In the genomic region with DNA sequence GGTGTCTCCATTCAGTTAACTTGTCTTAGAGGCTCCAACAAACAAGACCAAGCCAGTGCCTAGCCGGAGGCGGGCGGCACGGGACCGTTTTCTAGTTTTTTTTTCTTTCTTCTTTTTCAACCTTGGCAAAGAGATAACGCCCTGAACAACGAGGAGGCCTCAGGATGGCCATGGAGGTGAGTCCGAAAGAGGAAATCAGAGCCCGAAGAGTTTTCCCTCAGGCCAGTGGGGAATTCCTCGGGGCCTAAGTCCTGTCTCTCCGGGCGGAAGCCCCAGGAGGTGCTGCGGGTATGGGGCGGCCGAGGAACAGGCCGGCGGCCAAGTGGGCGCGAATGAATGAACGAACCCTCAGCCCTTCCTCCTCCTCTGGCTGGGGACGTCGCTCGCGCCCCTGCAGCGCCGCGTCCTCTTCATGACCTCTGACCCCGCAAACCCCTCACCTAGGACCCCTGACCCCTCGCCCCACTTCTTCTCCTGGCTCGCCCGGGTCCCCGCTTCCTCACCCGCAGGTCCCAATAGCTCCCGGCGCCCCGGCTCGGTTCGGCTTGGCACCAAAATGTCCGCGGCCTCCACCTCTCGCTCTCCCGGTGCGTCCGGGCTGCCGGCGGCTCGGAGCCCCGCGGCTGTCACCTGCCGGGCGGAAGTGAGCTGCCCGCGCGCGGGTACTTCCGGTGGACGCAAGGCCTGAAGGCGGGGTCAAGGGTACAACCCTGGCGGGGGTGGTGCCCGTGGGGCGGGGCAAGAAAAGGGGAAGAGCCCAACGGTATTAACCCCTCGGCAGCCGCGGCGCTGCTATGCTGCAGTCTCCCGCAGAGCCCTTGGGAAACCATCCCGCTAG, we compare ENCODE assay signal across 8 cellular contexts. TPM values are rescaled to one million over a fixed set of nuclear protein-coding genes. Genes with fewer than 3 reads are reported as not detected.
DNase-seq lines count a peak whose midpoint lies in the region; ATAC-seq and TF ChIP-seq lines count a peak whose summit lies in the region.

Gene AP1B1, minus strand, starts transcription at position 650 of the 838 bp plus-strand sequence. CDS start 21,327 bp downstream, outside the sequence.

- H3K4me1 ChIP-seq in SK-N-SH (ENCODE audit: control insufficient read depth in 1 of 2, insufficient read depth in 2 of 2, low read depth in 1 of 2, low read length in 1 of 2) = peaks cover 0 to 2% of the 10 kb centered on the region in 2 experiments; a peak in 2 of 4 replicates

- no peaks in the 10 kb centered on the region for H3K27me3 ChIP-seq in SK-N-SH (ENCODE audit: insufficient read depth)

- H3K4me2 ChIP-seq in SK-N-SH = peak within 1 kb of the TSS; percentile 97

- POLR2A ChIA-PET in SK-N-SH (lab: Yijun Ruan, JAX) = no interaction called here

- no peak for TF ChIP-seq RAD21 in SK-N-SH (IDR thresholded peaks at IDR 0.05; ENCODE audit: low read length)

- no peak for TF ChIP-seq EP300 in SK-N-SH (IDR thresholded peaks at IDR 0.05; ENCODE audit: borderline replicate concordance in 1 of 2, low read depth in 1 of 2, low read length in 1 of 2)

- TF ChIP-seq CTCF in SK-N-SH (IDR thresholded peaks at IDR 0.05) = no peak

- H3K27ac ChIP-seq in SK-N-SH (ENCODE audit: low read depth in 2 of 2, low read length in 1 of 2) = peak within 1 kb of the TSS; percentile 35 to 49; a peak in 3 of 4 replicates

- peak within 1 kb of the TSS; percentile 63 for H3K9ac ChIP-seq in SK-N-SH

- H3K4me3 ChIP-seq in SK-N-SH (ENCODE audit: low read depth in 2 of 2, low read length in 1 of 2) = peak within 1 kb of the TSS; percentile 70 to 83

- H3F3A ChIP-seq in SK-N-SH (replicated peaks; ENCODE audit: insufficient read depth) = no peaks in the 10 kb centered on the region

- WGBS in SK-N-SH (ENCODE audit: low lambda C conversion rate) = under 1% methylated on average over 48 of the region's 68 CpGs

- H2AFZ ChIP-seq in SK-N-SH (ENCODE audit: low read depth) = peak within 1 kb of the TSS; percentile 97

- H3K9me2 ChIP-seq in SK-N-SH = no peaks in the 10 kb centered on the region

- peaks cover 51% of the 10 kb centered on the region for H3K79me2 ChIP-seq in SK-N-SH (ENCODE audit: insufficient read depth)

- H3K36me3 ChIP-seq in SK-N-SH (replicated peaks in 1 of 2; ENCODE audit: control insufficient read depth in 1 of 2, insufficient read depth in 2 of 2, low read length in 1 of 2) = peaks cover 0 to 9% of the 10 kb centered on the region in 2 experiments

- peak; percentile 82 for ATAC-seq in HG02571 (IDR thresholded peaks at IDR 0.05; ENCODE audit: unreplicated experiment)

- DNase-seq in GM04503 (ENCODE audit: low read depth) (peak; percentile 39), NCI-H1092 (lab: John Stamatoyannopoulos, UW) (peak; percentile 95), SK-N-SH (peak; percentile 98), germinal center (ENCODE audit: low spot score) (peak; percentile 95), nucleus accumbens (lab: John Stamatoyannopoulos, UW) (peak in 55 of 56 donors; percentile 32 to 94 (median 81)), superior temporal gyrus (ENCODE audit: extremely low spot score) (peak; percentile 81)
- DNase-seq in activated naive CD4-positive, alpha-beta T cell treated with anti-CD3 and anti-CD28 coated beads, Interleukin-2, amount 50 U/mL, for 16 hours = peak; percentile 95

- peaks cover 6% of the 10 kb centered on the region; the same call in 1 of the 2 replicates for H4K20me1 ChIP-seq in SK-N-SH (ENCODE audit: insufficient read depth)

- CTCF ChIA-PET in SK-N-SH (lab: Yijun Ruan, JAX) = interaction anchor here (1.4 kb wide), 1 partner anchor 93 kb away, joined by 5 read pairs; no protein-coding TSS in a partner anchor

- H3K9me3 ChIP-seq in SK-N-SH = no peaks in the 10 kb centered on the region

TF ChIP-seq in SK-N-SH, 30 proteins besides CTCF, POLR2A, EP300 and RAD21 (continues in another document):
- TF ChIP-seq NFIC (IDR thresholded peaks at IDR 0.05; ENCODE audit: borderline replicate concordance) (no peak), RCOR1 (IDR thresholded peaks at IDR 0.05; ENCODE audit: low read length) (no peak), GATA2 (CRISPR knock-in tag; IDR thresholded peaks at IDR 0.05) (no peak), USF2 (IDR thresholded peaks at IDR 0.05; ENCODE audit: borderline replicate concordance, low read depth, low read length) (no peak), CHD2 (IDR thresholded peaks at IDR 0.05; ENCODE audit: low read length, partially characterized antibody) (peak; percentile 45), MAX (IDR thresholded peaks at IDR 0.05; ENCODE audit: low read depth) (peak; percentile 69), SMC3 (IDR thresholded peaks at IDR 0.05; ENCODE audit: low read depth, low read length) (no peak), USF1 (IDR thresholded peaks at IDR 0.05; ENCODE audit: borderline replicate concordance, low read depth) (no peak), RXRA (IDR thresholded peaks at IDR 0.05; ENCODE audit: borderline replicate concordance, low read depth) (no peak), TCF12 (IDR thresholded peaks at IDR 0.05) (no peak), FOXJ3 (CRISPR knock-in tag; IDR thresholded peaks at IDR 0.05) (no peak), YY1 (IDR thresholded peaks at IDR 0.05; ENCODE audit: low read depth) (peak; percentile 34; the same call in 1 of the 2 replicates), FOXM1 (IDR thresholded peaks at IDR 0.05; ENCODE audit: low read depth) (no peak), GABPA (IDR thresholded peaks at IDR 0.05; ENCODE audit: low read depth) (peak; percentile 92), NRF1 (IDR thresholded peaks at IDR 0.05; ENCODE audit: low read depth, low read length) (no peak), TEAD4 (IDR thresholded peaks at IDR 0.05; ENCODE audit: borderline replicate concordance, insufficient read depth) (no peak), MEF2A (IDR thresholded peaks at IDR 0.05; ENCODE audit: borderline replicate concordance, low read depth) (no peak), ELF1 (IDR thresholded peaks at IDR 0.05) (no peak), MXI1 (IDR thresholded peaks at IDR 0.05; ENCODE audit: low read depth, low read length) (peak; percentile 85), SIN3A (IDR thresholded peaks at IDR 0.05; ENCODE audit: borderline replicate concordance, low read depth, low read length) (peak; percentile 87; the same call in 1 of the 2 replicates), TAF1 (IDR thresholded peaks at IDR 0.05; ENCODE audit: borderline replicate concordance, low read depth, low read length) (0 out of 2 replicates have a peak, but pooled peaks have one; percentile 57), IRF3 (IDR thresholded peaks at IDR 0.05; ENCODE audit: low read depth, low read length) (no peak)
- TF ChIP-seq, protein P1, sequence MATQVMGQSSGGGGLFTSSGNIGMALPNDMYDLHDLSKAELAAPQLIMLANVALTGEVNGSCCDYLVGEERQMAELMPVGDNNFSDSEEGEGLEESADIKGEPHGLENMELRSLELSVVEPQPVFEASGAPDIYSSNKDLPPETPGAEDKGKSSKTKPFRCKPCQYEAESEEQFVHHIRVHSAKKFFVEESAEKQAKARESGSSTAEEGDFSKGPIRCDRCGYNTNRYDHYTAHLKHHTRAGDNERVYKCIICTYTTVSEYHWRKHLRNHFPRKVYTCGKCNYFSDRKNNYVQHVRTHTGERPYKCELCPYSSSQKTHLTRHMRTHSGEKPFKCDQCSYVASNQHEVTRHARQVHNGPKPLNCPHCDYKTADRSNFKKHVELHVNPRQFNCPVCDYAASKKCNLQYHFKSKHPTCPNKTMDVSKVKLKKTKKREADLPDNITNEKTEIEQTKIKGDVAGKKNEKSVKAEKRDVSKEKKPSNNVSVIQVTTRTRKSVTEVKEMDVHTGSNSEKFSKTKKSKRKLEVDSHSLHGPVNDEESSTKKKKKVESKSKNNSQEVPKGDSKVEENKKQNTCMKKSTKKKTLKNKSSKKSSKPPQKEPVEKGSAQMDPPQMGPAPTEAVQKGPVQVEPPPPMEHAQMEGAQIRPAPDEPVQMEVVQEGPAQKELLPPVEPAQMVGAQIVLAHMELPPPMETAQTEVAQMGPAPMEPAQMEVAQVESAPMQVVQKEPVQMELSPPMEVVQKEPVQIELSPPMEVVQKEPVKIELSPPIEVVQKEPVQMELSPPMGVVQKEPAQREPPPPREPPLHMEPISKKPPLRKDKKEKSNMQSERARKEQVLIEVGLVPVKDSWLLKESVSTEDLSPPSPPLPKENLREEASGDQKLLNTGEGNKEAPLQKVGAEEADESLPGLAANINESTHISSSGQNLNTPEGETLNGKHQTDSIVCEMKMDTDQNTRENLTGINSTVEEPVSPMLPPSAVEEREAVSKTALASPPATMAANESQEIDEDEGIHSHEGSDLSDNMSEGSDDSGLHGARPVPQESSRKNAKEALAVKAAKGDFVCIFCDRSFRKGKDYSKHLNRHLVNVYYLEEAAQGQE (IDR thresholded peaks at IDR 0.05; ENCODE audit: low read depth, low read length) = no peak

RNA-seq across cellular contexts. Expression of gene AP1B1, which starts in this region (rescaled TPM):
- polyA plus RNA-seq in SK-N-SH (2012; rRNA removed) = 40.4 and 51.9 TPM in 2 replicates
- 24.9 and 35.1 TPM in 2 replicates for polyA plus RNA-seq in SK-N-SH (2012; cell fraction: cytosol; rRNA removed)
- 63.9 and 70.3 TPM in 2 replicates for polyA plus RNA-seq in SK-N-SH (2012; cell fraction: nucleus; rRNA removed)

Comparison
In these comparisons a context has a peak if more than half of its experiments do, and no peak if none do; other contexts are left out.
1. Peak in every context shown above with its lines: DNase-seq, ATAC-seq, H3K4me3 ChIP-seq and H3K27ac ChIP-seq.
2. DNase-seq: peak in every context shown above with its lines; median percentile 98 in SK-N-SH; 95 in NCI-H1092; 95 in activated naive CD4-positive, alpha-beta T cell treated with anti-CD3 and anti-CD28 coated beads, Interleukin-2, amount 50 U/mL, for 16 hours; 95 in germinal center; 81 in nucleus accumbens; 81 in superior temporal gyrus; 39 in GM04503.